13 cellular contexts compared by ENCODE assay signal in the genomic region with DNA sequence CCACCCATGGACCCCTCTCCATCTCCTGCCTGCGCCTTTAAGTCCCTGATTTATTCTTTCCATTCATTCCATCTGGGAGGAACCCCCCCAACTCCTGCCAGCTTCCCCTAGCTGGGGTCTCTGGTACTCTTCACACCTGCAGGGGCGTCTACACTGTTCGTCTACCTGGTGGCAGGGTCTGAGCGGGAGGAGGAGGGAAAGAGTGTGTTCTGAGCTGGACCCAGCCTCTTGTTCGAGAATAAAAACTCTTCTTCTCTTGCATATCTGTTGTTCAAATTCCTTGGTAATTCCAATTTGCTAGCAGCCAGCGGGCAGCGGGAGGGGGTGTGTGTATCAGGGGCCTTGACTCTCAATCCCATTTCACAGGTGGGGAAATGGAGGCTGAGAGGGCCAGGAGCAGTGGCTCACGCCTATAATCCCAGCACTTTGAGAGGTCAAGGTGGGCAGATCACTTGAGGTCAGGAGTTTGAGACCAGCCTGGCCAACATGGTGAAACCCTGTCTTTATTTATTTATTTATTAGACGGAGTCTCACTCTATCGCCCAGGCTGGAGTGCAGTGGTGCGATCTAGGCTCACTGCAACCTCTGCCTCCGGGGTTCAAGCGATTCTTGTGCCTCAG. TPM values are rescaled to one million over a fixed set of nuclear protein-coding genes. Genes with fewer than 3 reads are reported as not detected.
A peak's percentile ranks its signal among the peaks of the same experiment; 100 is the strongest.
DNase-seq lines count a peak whose midpoint lies in the region; ATAC-seq and TF ChIP-seq lines count a peak whose summit lies in the region.
"Not testable (repeated sequence)": the region's sequence is repeated elsewhere in the genome, so short reads cannot be mapped to it uniquely, and the experiment has no call there.
"Had no signal": no experiment of that assay in that cellular context is flagged by ENCODE, and none has a peak within 500 bp of the region (broad histone marks: within the 10 kb centered on the region; RNA-seq: fewer than 3 reads in every experiment).

No MANE protein-coding gene starts in this region.

- H3K27me3 ChIP-seq in CD8-positive, alpha-beta memory T cell (ENCODE audit: insufficient read depth, low read length, poor library complexity, severe bottlenecking); sigmoid colon: not testable (repeated sequence)

- peak overlapping the region; percentile 54 to 85 (median 67) for H3K4me3 Mint-ChIP-seq in CD8-positive, alpha-beta memory T cell
- H3K4me3 Mint-ChIP-seq in activated B cell treated with CpG ODN at 0.5 μM for 24 hours (peak overlapping the region; percentile 42), brain (peak overlapping the region; percentile 40 to 61 (median 58))
- H3K4me3 Mint-ChIP-seq in activated T-helper 1 cell treated with anti-CD3 and anti-CD28 coated beads, Interleukin-12 subunit alpha, Interleukin-12 subunit beta, Interleukin-2, Interleukin-4 antibody, amounts not matched to agents 30 ng/mL and 10 ng/mL and 1 ng/mL, durations not matched to agents 14 hours and 24 hours and 36 hours: peak overlapping the region; percentile 49
- H3K4me3 Mint-ChIP-seq in naive thymus-derived CD8-positive, alpha-beta T cell: peak overlapping the region; percentile 48 to 85 (median 62)

- intact Hi-C loops in activated B cell treated with CpG ODN at 0.5 μM for 24 hours (cut with micrococcal nuclease); activated T-helper 1 cell treated with anti-CD3 and anti-CD28 coated beads, Interleukin-12 subunit alpha, Interleukin-12 subunit beta, Interleukin-2, Interleukin-4 antibody, amounts not matched to agents 30 ng/mL and 10 ng/mL and 1 ng/mL, durations not matched to agents 14 hours and 24 hours and 36 hours (cut with micrococcal nuclease); left ventricle myocardium superior (cut with micrococcal nuclease); sigmoid colon (cut with DNase I): not testable (repeated sequence)

- TF ChIP-seq CTCF in activated B cell treated with CpG ODN at 0.5 μM for 24 hours (IDR thresholded peaks at IDR 0.05); brain (conservative IDR thresholded peaks at IDR 0.05); sigmoid colon (IDR thresholded peaks at IDR 0.05): not testable (repeated sequence)

- H3K27ac ChIP-seq in CD8-positive, alpha-beta memory T cell (ENCODE audit: low read depth, low read length); sigmoid colon: not testable (repeated sequence)

- not testable (repeated sequence) for H3K4me3 ChIP-seq in CD8-positive, alpha-beta memory T cell (ENCODE audit: low read length); sigmoid colon

- 94 to 96% methylated on average over 13 of the region's 13 CpGs for WGBS in sigmoid colon, 2 donors

- peaks cover 16% of the 10 kb centered on the region for H3K4me1 ChIP-seq in CD8-positive, alpha-beta memory T cell (ENCODE audit: insufficient read depth, low read length)
- H3K4me1 ChIP-seq in sigmoid colon: peaks cover 0 to 46% (median 37%) of the 10 kb centered on the region in 4 donors

- peaks cover 24 to 59% (median 28%) of the 10 kb centered on the region in 3 donors for H3K4me1 Mint-ChIP-seq in CD8-positive, alpha-beta memory T cell
- peaks cover 33% of the 10 kb centered on the region for H3K4me1 Mint-ChIP-seq in activated B cell treated with CpG ODN at 0.5 μM for 24 hours
- not testable (repeated sequence) for H3K4me1 Mint-ChIP-seq in activated T-helper 1 cell treated with anti-CD3 and anti-CD28 coated beads, Interleukin-12 subunit alpha, Interleukin-12 subunit beta, Interleukin-2, Interleukin-4 antibody, amounts not matched to agents 30 ng/mL and 10 ng/mL and 1 ng/mL, durations not matched to agents 14 hours and 24 hours and 36 hours (ENCODE audit: low read depth)
- peaks cover 34% of the 10 kb centered on the region for H3K4me1 Mint-ChIP-seq in brain
- peaks cover 19 to 40% (median 36%) of the 10 kb centered on the region in 4 donors for H3K4me1 Mint-ChIP-seq in naive thymus-derived CD8-positive, alpha-beta T cell

- peak overlapping the region in 4 of 8 donors; percentile 49 to 77 (median 60) for H3K27ac Mint-ChIP-seq in CD8-positive, alpha-beta memory T cell
- H3K27ac Mint-ChIP-seq in activated B cell treated with CpG ODN at 0.5 μM for 24 hours: not testable (repeated sequence)
- peak overlapping the region; percentile 21 for H3K27ac Mint-ChIP-seq in activated T-helper 1 cell treated with anti-CD3 and anti-CD28 coated beads, Interleukin-12 subunit alpha, Interleukin-12 subunit beta, Interleukin-2, Interleukin-4 antibody, amounts not matched to agents 30 ng/mL and 10 ng/mL and 1 ng/mL, durations not matched to agents 14 hours and 24 hours and 36 hours
- H3K27ac Mint-ChIP-seq in brain: peak overlapping the region in 2 of 5 experiments; percentile 52 to 65
- H3K27ac Mint-ChIP-seq in naive thymus-derived CD8-positive, alpha-beta T cell: peak overlapping the region in 6 of 10 donors; percentile 53 to 83 (median 72)

- H3K36me3 ChIP-seq in CD8-positive, alpha-beta memory T cell (ENCODE audit: insufficient read depth, low read length): peaks cover 11% of the 10 kb centered on the region
- H3K36me3 ChIP-seq in sigmoid colon: peaks cover 6 to 18% (median 18%) of the 10 kb centered on the region in 4 donors

- CTCF ChIA-PET in CD8-positive, alpha-beta memory T cell (lab: Charles Lee): interaction anchor here (1.8 to 4.7 kb wide), 5 partner anchors 11 to 66 kb away, joined by 5 to 47 read pairs (median 19); partner anchors contain the start of genes CATSPERD, LONP1, SAFB and SAFB2
- CTCF ChIA-PET in activated B cell treated with CpG ODN at 0.5 μM for 24 hours (lab: Charles Lee): not testable (repeated sequence)

- H3K36me3 Mint-ChIP-seq in CD8-positive, alpha-beta memory T cell: peaks cover 0 to 32% (median 0%) of the 10 kb centered on the region in 3 donors
- H3K36me3 Mint-ChIP-seq in activated B cell treated with CpG ODN at 0.5 μM for 24 hours (ENCODE audit: low read depth) (peaks cover 29% of the 10 kb centered on the region), brain (peaks cover 31% of the 10 kb centered on the region)
- H3K36me3 Mint-ChIP-seq in activated T-helper 1 cell treated with anti-CD3 and anti-CD28 coated beads, Interleukin-12 subunit alpha, Interleukin-12 subunit beta, Interleukin-2, Interleukin-4 antibody, amounts not matched to agents 30 ng/mL and 10 ng/mL and 1 ng/mL, durations not matched to agents 14 hours and 24 hours and 36 hours (ENCODE audit: low read depth): peaks cover 26% of the 10 kb centered on the region
- peaks cover 0 to 22% (median 0%) of the 10 kb centered on the region in 3 donors for H3K36me3 Mint-ChIP-seq in naive thymus-derived CD8-positive, alpha-beta T cell

- H3K9me3 ChIP-seq in CD8-positive, alpha-beta memory T cell (ENCODE audit: low read length); sigmoid colon: not testable (repeated sequence)

- H3K9me3 Mint-ChIP-seq in CD8-positive, alpha-beta memory T cell; activated B cell treated with CpG ODN at 0.5 μM for 24 hours; activated T-helper 1 cell treated with anti-CD3 and anti-CD28 coated beads, Interleukin-12 subunit alpha, Interleukin-12 subunit beta, Interleukin-2, Interleukin-4 antibody, amounts not matched to agents 30 ng/mL and 10 ng/mL and 1 ng/mL, durations not matched to agents 14 hours and 24 hours and 36 hours; brain; naive thymus-derived CD8-positive, alpha-beta T cell: not testable (repeated sequence)

- not testable (repeated sequence) for TF ChIP-seq EP300 in sigmoid colon (IDR thresholded peaks at IDR 0.05)

- DNase-seq in CD8-positive, alpha-beta memory T cell; activated B cell treated with CpG ODN at 0.5 μM for 24 hours; activated T-helper 1 cell treated with anti-CD3 and anti-CD28 coated beads, Interleukin-12 subunit alpha, Interleukin-12 subunit beta, Interleukin-2, Interleukin-4 antibody, amounts not matched to agents 30 ng/mL and 10 ng/mL and 1 ng/mL, durations not matched to agents 14 hours and 24 hours and 36 hours (ENCODE audit: low spot score); naive thymus-derived CD8-positive, alpha-beta T cell: not testable (repeated sequence)
- DNase-seq in left ventricle myocardium superior: peak; percentile 26
- peak; percentile 67 for DNase-seq in sigmoid colon

- not testable (repeated sequence) for H3K27me3 Mint-ChIP-seq in CD8-positive, alpha-beta memory T cell; activated B cell treated with CpG ODN at 0.5 μM for 24 hours; activated T-helper 1 cell treated with anti-CD3 and anti-CD28 coated beads, Interleukin-12 subunit alpha, Interleukin-12 subunit beta, Interleukin-2, Interleukin-4 antibody, amounts not matched to agents 30 ng/mL and 10 ng/mL and 1 ng/mL, durations not matched to agents 14 hours and 24 hours and 36 hours (ENCODE audit: insufficient read depth); brain; naive thymus-derived CD8-positive, alpha-beta T cell

- not testable (repeated sequence) for ATAC-seq in activated B cell treated with CpG ODN at 0.5 μM for 24 hours (ENCODE audit: low read depth); left ventricle myocardium superior; naive thymus-derived CD8-positive, alpha-beta T cell

- POLR2A ChIA-PET in CD8-positive, alpha-beta memory T cell (lab: Charles Lee): interaction anchor here (0.9 to 2.1 kb wide), 3 partner anchors 30 to 68 kb away, joined by 3 to 12 read pairs (median 4); no protein-coding TSS in a partner anchor
- POLR2A ChIA-PET in activated B cell treated with CpG ODN at 0.5 μM for 24 hours (lab: Charles Lee): interaction anchor here (1.0 to 6.4 kb wide), 3 partner anchors 31 to 65 kb away, joined by 3 to 102 read pairs (median 57); partner anchors contain the start of genes CATSPERD, LONP1, SAFB and SAFB2
- POLR2A ChIA-PET in naive thymus-derived CD8-positive, alpha-beta T cell (lab: Charles Lee): interaction anchor here (3.8 to 4.2 kb wide), 2 partner anchors 31 to 67 kb away, joined by 41 to 68 read pairs; partner anchors contain the start of genes CATSPERD, LONP1, SAFB and SAFB2

- TF ChIP-seq POLR2A in sigmoid colon (IDR thresholded peaks at IDR 0.05): not testable (repeated sequence)

RNA-seq across cellular contexts. Expression of gene RPL36, which starts 1.7 kb away (rescaled TPM):
- total RNA-seq in CD8-positive, alpha-beta memory T cell: 1,000 to 10,000 TPM; 1,478 to 1,485 TPM
- polyA plus RNA-seq in CD8-positive, alpha-beta memory T cell: 2,003 TPM
- total RNA-seq in activated B cell treated with CpG ODN at 0.5 μM for 24 hours: 1,170 and 1,330 TPM in 2 replicates
- total RNA-seq in activated T-helper 1 cell treated with anti-CD3 and anti-CD28 coated beads, Interleukin-12 subunit alpha, Interleukin-12 subunit beta, Interleukin-2, Interleukin-4 antibody, amounts not matched to agents 30 ng/mL and 10 ng/mL and 1 ng/mL, durations not matched to agents 14 hours and 24 hours and 36 hours: 1,000 and 1,001 TPM in 2 replicates
- polyA plus RNA-seq in brain (ENCODE audit: insufficient read depth, low read depth, low replicate concordance): 2,480 TPM
- 401 TPM for total RNA-seq in left ventricle myocardium superior
- 1,000 to 10,000 TPM; 1,442 to 1,445 TPM for total RNA-seq in naive thymus-derived CD8-positive, alpha-beta T cell
- polyA plus RNA-seq in naive thymus-derived CD8-positive, alpha-beta T cell: 1,000 to 10,000 TPM; 2,357 to 2,883 (median 2,631) TPM
- 1,000 to 10,000 TPM in 2 of 4 donors, 100 to 1,000 TPM in 2; 593 to 1,408 (median 902) TPM for total RNA-seq in sigmoid colon
- polyA plus RNA-seq in sigmoid colon: 1,000 to 10,000 TPM; 1,490 to 2,228 (median 1,816) TPM

RNA-seq across cellular contexts. Expression of gene HSD11B1L, which starts 7.5 kb away (rescaled TPM):
- 1 to 10 TPM; 1.4 to 2.3 TPM for total RNA-seq in CD8-positive, alpha-beta memory T cell
- 4.0 TPM for polyA plus RNA-seq in CD8-positive, alpha-beta memory T cell
- total RNA-seq in activated B cell treated with CpG ODN at 0.5 μM for 24 hours: 1.4 and 1.5 TPM in 2 replicates
- 1.9 TPM in 2 replicates for total RNA-seq in activated T-helper 1 cell treated with anti-CD3 and anti-CD28 coated beads, Interleukin-12 subunit alpha, Interleukin-12 subunit beta, Interleukin-2, Interleukin-4 antibody, amounts not matched to agents 30 ng/mL and 10 ng/mL and 1 ng/mL, durations not matched to agents 14 hours and 24 hours and 36 hours
- polyA plus RNA-seq in brain (ENCODE audit: insufficient read depth, low read depth, low replicate concordance): 51.7 TPM
- total RNA-seq in left ventricle myocardium superior: 5.5 TPM
- 1 to 10 TPM; 2.8 to 4.1 TPM for total RNA-seq in naive thymus-derived CD8-positive, alpha-beta T cell
- polyA plus RNA-seq in naive thymus-derived CD8-positive, alpha-beta T cell: 1 to 10 TPM; 5.5 to 6.0 (median 5.7) TPM
- 10 to 100 TPM; 19.9 to 37.1 (median 23.3) TPM for total RNA-seq in sigmoid colon
- polyA plus RNA-seq in sigmoid colon: 1 to 10 TPM; 4.2 to 8.4 (median 6.3) TPM

RNA-seq across cellular contexts. Expression of gene MICOS13, which starts 8.1 kb away (rescaled TPM):
- 10 to 100 TPM; 60.6 to 62.1 TPM for total RNA-seq in CD8-positive, alpha-beta memory T cell
- 117 TPM for polyA plus RNA-seq in CD8-positive, alpha-beta memory T cell
- total RNA-seq in activated B cell treated with CpG ODN at 0.5 μM for 24 hours (58.0 and 60.8 TPM in 2 replicates), left ventricle myocardium superior (167 TPM), sigmoid colon (10 to 100 TPM; 39.6 to 87.8 (median 61.7) TPM)
- 57.4 and 60.6 TPM in 2 replicates for total RNA-seq in activated T-helper 1 cell treated with anti-CD3 and anti-CD28 coated beads, Interleukin-12 subunit alpha, Interleukin-12 subunit beta, Interleukin-2, Interleukin-4 antibody, amounts not matched to agents 30 ng/mL and 10 ng/mL and 1 ng/mL, durations not matched to agents 14 hours and 24 hours and 36 hours
- polyA plus RNA-seq in brain (ENCODE audit: insufficient read depth, low read depth, low replicate concordance) (120 TPM), sigmoid colon (100 to 1,000 TPM; 110 to 160 (median 120) TPM)
- 10 to 100 TPM; 40.1 to 40.6 TPM for total RNA-seq in naive thymus-derived CD8-positive, alpha-beta T cell
- 100 to 1,000 TPM in 2 of 3 donors, 10 to 100 TPM in 1; 95.5 to 110 (median 102) TPM for polyA plus RNA-seq in naive thymus-derived CD8-positive, alpha-beta T cell

RNA-seq across cellular contexts. Expression of gene LONP1, which starts 31.6 kb away (rescaled TPM):
- 100 to 1,000 TPM; 179 to 204 TPM for total RNA-seq in CD8-positive, alpha-beta memory T cell
- polyA plus RNA-seq in CD8-positive, alpha-beta memory T cell: 36.0 TPM
- 72.9 and 77.5 TPM in 2 replicates for total RNA-seq in activated B cell treated with CpG ODN at 0.5 μM for 24 hours
- 180 and 186 TPM in 2 replicates for total RNA-seq in activated T-helper 1 cell treated with anti-CD3 and anti-CD28 coated beads, Interleukin-12 subunit alpha, Interleukin-12 subunit beta, Interleukin-2, Interleukin-4 antibody, amounts not matched to agents 30 ng/mL and 10 ng/mL and 1 ng/mL, durations not matched to agents 14 hours and 24 hours and 36 hours
- 108 TPM for polyA plus RNA-seq in brain (ENCODE audit: insufficient read depth, low read depth, low replicate concordance)
- total RNA-seq in left ventricle myocardium superior: 90.7 TPM
- total RNA-seq in naive thymus-derived CD8-positive, alpha-beta T cell: 10 to 100 TPM; 74.3 to 75.3 TPM
- 10 to 100 TPM; 19.9 to 45.5 (median 21.6) TPM for polyA plus RNA-seq in naive thymus-derived CD8-positive, alpha-beta T cell
- total RNA-seq in sigmoid colon: 10 to 100 TPM; 30.5 to 48.5 (median 36.6) TPM
- 10 to 100 TPM; 24.0 to 62.6 (median 29.1) TPM for polyA plus RNA-seq in sigmoid colon

RNA-seq across cellular contexts. Expression of gene CATSPERD, which starts 32.1 kb away (rescaled TPM):
- not detected for total RNA-seq in CD8-positive, alpha-beta memory T cell
- polyA plus RNA-seq in CD8-positive, alpha-beta memory T cell: not detected
- not detected in 2 replicates for total RNA-seq in activated B cell treated with CpG ODN at 0.5 μM for 24 hours
- not detected in 2 replicates for total RNA-seq in activated T-helper 1 cell treated with anti-CD3 and anti-CD28 coated beads, Interleukin-12 subunit alpha, Interleukin-12 subunit beta, Interleukin-2, Interleukin-4 antibody, amounts not matched to agents 30 ng/mL and 10 ng/mL and 1 ng/mL, durations not matched to agents 14 hours and 24 hours and 36 hours
- not detected for polyA plus RNA-seq in brain (ENCODE audit: insufficient read depth, low read depth, low replicate concordance)
- total RNA-seq in left ventricle myocardium superior: not detected
- total RNA-seq in naive thymus-derived CD8-positive, alpha-beta T cell: not detected
- not detected for polyA plus RNA-seq in naive thymus-derived CD8-positive, alpha-beta T cell
- total RNA-seq in sigmoid colon: not detected
- polyA plus RNA-seq in sigmoid colon: not detected
- total RNA-seq: breast epithelium, Calu3, epithelial cell of proximal tubule, left colon, renal cortical epithelial cell, uterus had no signal
